Comparison of ENCODE assay signal across 1 cellular context in the genomic region with DNA sequence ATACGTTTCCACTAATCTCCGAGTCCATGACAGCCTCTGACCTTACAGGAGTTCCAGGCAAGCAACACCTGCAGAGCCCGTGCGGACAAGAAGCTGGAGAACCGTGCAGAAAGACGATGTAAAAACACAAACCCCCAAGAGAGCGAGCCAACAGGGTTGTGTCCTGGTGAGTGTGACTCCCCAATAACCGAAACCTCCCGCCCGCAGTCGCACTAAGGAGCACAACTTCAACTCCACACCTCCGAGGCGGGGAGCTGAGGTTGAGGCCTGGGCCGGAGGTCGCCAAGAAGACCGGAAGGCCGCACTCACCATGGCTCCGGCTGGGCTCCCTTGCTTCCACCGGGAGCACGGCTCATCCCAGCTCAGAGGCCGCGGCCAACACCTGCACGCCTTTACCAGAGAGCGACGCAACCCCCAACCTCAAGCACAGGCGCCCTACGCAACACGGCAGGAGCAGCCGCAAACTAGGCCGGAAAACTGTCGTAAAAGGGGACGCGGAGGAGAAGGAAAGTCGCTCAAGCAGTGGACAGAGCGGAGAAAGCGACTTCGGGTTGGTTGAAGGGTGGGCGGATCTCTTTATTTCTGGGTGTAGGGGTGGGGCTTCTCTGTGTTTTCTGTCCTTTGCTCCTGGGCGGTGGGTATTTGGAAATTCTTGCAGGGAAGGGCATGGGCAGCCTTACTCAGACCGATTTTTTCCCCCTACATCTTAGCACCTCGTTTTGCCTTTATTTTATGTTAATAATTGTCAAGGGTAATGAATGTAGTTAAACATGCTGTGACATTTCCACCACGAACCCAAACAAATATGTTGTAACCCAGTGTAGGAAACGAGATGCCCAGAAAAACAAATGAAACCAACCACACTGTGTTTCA.
TF ChIP-seq lines count a peak whose summit lies in the region.

A gene (minus strand): TSS at position 446 of the 873 bp plus-strand sequence. CDS start 134 bp downstream, at position 312.

TF ChIP-seq in HepG2, 621 proteins besides CTCF, POLR2A, EP300 and RAD21 (continued from another document and continues in another):
- TF ChIP-seq, protein P1, sequence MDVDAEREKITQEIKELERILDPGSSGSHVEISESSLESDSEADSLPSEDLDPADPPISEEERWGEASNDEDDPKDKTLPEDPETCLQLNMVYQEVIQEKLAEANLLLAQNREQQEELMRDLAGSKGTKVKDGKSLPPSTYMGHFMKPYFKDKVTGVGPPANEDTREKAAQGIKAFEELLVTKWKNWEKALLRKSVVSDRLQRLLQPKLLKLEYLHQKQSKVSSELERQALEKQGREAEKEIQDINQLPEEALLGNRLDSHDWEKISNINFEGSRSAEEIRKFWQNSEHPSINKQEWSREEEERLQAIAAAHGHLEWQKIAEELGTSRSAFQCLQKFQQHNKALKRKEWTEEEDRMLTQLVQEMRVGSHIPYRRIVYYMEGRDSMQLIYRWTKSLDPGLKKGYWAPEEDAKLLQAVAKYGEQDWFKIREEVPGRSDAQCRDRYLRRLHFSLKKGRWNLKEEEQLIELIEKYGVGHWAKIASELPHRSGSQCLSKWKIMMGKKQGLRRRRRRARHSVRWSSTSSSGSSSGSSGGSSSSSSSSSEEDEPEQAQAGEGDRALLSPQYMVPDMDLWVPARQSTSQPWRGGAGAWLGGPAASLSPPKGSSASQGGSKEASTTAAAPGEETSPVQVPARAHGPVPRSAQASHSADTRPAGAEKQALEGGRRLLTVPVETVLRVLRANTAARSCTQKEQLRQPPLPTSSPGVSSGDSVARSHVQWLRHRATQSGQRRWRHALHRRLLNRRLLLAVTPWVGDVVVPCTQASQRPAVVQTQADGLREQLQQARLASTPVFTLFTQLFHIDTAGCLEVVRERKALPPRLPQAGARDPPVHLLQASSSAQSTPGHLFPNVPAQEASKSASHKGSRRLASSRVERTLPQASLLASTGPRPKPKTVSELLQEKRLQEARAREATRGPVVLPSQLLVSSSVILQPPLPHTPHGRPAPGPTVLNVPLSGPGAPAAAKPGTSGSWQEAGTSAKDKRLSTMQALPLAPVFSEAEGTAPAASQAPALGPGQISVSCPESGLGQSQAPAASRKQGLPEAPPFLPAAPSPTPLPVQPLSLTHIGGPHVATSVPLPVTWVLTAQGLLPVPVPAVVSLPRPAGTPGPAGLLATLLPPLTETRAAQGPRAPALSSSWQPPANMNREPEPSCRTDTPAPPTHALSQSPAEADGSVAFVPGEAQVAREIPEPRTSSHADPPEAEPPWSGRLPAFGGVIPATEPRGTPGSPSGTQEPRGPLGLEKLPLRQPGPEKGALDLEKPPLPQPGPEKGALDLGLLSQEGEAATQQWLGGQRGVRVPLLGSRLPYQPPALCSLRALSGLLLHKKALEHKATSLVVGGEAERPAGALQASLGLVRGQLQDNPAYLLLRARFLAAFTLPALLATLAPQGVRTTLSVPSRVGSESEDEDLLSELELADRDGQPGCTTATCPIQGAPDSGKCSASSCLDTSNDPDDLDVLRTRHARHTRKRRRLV (CRISPR knock-in tag; IDR thresholded peaks at IDR 0.05), result peak; percentile 86; the same call in 1 of the 2 replicates
- TF ChIP-seq PTBP1 (IDR thresholded peaks at IDR 0.05; ENCODE audit: low read depth, low read length, poor library complexity, severe bottlenecking) (no peak), ZFP37 (CRISPR knock-in tag; IDR thresholded peaks at IDR 0.05; ENCODE audit: borderline replicate concordance) (no peak), POGZ (CRISPR knock-in tag; IDR thresholded peaks at IDR 0.05) (peak; percentile 96), ZNF335 (CRISPR knock-in tag; IDR thresholded peaks at IDR 0.05) (no peak), RBFOX2 (IDR thresholded peaks at IDR 0.05; ENCODE audit: low read depth, low read length) (peak; percentile 89), KDM5A (IDR thresholded peaks at IDR 0.05; ENCODE audit: borderline replicate concordance, low read length) (peak; percentile 82; the same call in 1 of the 2 replicates), HIVEP1 (CRISPR knock-in tag; IDR thresholded peaks at IDR 0.05) (0 out of 2 replicates have a peak, but pooled peaks have one; percentile 61), MED13 (CRISPR knock-in tag; IDR thresholded peaks at IDR 0.05) (0 out of 2 replicates have a peak, but pooled peaks have one; percentile 50), THAP11 (CRISPR knock-in tag; IDR thresholded peaks at IDR 0.05) (peak; percentile 96), ZNF782 (CRISPR knock-in tag; IDR thresholded peaks at IDR 0.05; ENCODE audit: borderline replicate concordance) (peak; percentile 90; the same call in 1 of the 2 replicates), ZNF7 (CRISPR knock-in tag; IDR thresholded peaks at IDR 0.05) (no peak), ZNF775 (CRISPR knock-in tag; IDR thresholded peaks at IDR 0.05; ENCODE audit: borderline replicate concordance) (0 out of 2 replicates have a peak, but pooled peaks have one; percentile 76), ZFP36L1 (CRISPR knock-in tag; IDR thresholded peaks at IDR 0.05) (peak; percentile 85; the same call in 1 of the 2 replicates), KMT2A (CRISPR knock-in tag; IDR thresholded peaks at IDR 0.05) (peak; percentile 92), ARNTL (CRISPR knock-in tag; IDR thresholded peaks at IDR 0.05) (0 out of 2 replicates have a peak, but pooled peaks have one; percentile 50), ELF3 (CRISPR knock-in tag; IDR thresholded peaks at IDR 0.05) (peak; percentile 84)
- TF ChIP-seq, protein P2, sequence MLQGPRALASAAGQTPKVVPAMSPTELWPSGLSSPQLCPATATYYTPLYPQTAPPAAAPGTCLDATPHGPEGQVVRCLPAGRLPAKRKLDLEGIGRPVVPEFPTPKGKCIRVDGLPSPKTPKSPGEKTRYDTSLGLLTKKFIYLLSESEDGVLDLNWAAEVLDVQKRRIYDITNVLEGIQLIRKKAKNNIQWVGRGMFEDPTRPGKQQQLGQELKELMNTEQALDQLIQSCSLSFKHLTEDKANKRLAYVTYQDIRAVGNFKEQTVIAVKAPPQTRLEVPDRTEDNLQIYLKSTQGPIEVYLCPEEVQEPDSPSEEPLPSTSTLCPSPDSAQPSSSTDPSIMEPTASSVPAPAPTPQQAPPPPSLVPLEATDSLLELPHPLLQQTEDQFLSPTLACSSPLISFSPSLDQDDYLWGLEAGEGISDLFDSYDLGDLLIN (CRISPR knock-in tag; IDR thresholded peaks at IDR 0.05; ENCODE audit: borderline replicate concordance), result peak; percentile 74; the same call in 1 of the 2 replicates
- TF ChIP-seq, protein P3, sequence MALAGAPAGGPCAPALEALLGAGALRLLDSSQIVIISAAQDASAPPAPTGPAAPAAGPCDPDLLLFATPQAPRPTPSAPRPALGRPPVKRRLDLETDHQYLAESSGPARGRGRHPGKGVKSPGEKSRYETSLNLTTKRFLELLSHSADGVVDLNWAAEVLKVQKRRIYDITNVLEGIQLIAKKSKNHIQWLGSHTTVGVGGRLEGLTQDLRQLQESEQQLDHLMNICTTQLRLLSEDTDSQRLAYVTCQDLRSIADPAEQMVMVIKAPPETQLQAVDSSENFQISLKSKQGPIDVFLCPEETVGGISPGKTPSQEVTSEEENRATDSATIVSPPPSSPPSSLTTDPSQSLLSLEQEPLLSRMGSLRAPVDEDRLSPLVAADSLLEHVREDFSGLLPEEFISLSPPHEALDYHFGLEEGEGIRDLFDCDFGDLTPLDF (CRISPR knock-in tag; IDR thresholded peaks at IDR 0.05), result peak; percentile 29; the same call in 1 of the 2 replicates
- TF ChIP-seq, protein P4, sequence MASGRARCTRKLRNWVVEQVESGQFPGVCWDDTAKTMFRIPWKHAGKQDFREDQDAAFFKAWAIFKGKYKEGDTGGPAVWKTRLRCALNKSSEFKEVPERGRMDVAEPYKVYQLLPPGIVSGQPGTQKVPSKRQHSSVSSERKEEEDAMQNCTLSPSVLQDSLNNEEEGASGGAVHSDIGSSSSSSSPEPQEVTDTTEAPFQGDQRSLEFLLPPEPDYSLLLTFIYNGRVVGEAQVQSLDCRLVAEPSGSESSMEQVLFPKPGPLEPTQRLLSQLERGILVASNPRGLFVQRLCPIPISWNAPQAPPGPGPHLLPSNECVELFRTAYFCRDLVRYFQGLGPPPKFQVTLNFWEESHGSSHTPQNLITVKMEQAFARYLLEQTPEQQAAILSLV (CRISPR knock-in tag; IDR thresholded peaks at IDR 0.05; ENCODE audit: borderline replicate concordance), result peak; percentile 90; the same call in 1 of the 2 replicates
- TF ChIP-seq, protein P5, sequence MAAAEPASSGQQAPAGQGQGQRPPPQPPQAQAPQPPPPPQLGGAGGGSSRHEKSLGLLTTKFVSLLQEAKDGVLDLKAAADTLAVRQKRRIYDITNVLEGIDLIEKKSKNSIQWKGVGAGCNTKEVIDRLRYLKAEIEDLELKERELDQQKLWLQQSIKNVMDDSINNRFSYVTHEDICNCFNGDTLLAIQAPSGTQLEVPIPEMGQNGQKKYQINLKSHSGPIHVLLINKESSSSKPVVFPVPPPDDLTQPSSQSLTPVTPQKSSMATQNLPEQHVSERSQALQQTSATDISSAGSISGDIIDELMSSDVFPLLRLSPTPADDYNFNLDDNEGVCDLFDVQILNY (CRISPR knock-in tag; conservative IDR thresholded peaks at IDR 0.05), result peak; percentile 44; the same call in 1 of the 2 replicates
- TF ChIP-seq, protein P6, sequence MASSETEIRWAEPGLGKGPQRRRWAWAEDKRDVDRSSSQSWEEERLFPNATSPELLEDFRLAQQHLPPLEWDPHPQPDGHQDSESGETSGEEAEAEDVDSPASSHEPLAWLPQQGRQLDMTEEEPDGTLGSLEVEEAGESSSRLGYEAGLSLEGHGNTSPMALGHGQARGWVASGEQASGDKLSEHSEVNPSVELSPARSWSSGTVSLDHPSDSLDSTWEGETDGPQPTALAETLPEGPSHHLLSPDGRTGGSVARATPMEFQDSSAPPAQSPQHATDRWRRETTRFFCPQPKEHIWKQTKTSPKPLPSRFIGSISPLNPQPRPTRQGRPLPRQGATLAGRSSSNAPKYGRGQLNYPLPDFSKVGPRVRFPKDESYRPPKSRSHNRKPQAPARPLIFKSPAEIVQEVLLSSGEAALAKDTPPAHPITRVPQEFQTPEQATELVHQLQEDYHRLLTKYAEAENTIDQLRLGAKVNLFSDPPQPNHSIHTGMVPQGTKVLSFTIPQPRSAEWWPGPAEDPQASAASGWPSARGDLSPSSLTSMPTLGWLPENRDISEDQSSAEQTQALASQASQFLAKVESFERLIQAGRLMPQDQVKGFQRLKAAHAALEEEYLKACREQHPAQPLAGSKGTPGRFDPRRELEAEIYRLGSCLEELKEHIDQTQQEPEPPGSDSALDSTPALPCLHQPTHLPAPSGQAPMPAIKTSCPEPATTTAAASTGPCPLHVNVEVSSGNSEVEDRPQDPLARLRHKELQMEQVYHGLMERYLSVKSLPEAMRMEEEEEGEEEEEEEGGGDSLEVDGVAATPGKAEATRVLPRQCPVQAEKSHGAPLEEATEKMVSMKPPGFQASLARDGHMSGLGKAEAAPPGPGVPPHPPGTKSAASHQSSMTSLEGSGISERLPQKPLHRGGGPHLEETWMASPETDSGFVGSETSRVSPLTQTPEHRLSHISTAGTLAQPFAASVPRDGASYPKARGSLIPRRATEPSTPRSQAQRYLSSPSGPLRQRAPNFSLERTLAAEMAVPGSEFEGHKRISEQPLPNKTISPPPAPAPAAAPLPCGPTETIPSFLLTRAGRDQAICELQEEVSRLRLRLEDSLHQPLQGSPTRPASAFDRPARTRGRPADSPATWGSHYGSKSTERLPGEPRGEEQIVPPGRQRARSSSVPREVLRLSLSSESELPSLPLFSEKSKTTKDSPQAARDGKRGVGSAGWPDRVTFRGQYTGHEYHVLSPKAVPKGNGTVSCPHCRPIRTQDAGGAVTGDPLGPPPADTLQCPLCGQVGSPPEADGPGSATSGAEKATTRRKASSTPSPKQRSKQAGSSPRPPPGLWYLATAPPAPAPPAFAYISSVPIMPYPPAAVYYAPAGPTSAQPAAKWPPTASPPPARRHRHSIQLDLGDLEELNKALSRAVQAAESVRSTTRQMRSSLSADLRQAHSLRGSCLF (CRISPR knock-in tag; IDR thresholded peaks at IDR 0.05; ENCODE audit: borderline replicate concordance), result no peak
- TF ChIP-seq, protein P7, sequence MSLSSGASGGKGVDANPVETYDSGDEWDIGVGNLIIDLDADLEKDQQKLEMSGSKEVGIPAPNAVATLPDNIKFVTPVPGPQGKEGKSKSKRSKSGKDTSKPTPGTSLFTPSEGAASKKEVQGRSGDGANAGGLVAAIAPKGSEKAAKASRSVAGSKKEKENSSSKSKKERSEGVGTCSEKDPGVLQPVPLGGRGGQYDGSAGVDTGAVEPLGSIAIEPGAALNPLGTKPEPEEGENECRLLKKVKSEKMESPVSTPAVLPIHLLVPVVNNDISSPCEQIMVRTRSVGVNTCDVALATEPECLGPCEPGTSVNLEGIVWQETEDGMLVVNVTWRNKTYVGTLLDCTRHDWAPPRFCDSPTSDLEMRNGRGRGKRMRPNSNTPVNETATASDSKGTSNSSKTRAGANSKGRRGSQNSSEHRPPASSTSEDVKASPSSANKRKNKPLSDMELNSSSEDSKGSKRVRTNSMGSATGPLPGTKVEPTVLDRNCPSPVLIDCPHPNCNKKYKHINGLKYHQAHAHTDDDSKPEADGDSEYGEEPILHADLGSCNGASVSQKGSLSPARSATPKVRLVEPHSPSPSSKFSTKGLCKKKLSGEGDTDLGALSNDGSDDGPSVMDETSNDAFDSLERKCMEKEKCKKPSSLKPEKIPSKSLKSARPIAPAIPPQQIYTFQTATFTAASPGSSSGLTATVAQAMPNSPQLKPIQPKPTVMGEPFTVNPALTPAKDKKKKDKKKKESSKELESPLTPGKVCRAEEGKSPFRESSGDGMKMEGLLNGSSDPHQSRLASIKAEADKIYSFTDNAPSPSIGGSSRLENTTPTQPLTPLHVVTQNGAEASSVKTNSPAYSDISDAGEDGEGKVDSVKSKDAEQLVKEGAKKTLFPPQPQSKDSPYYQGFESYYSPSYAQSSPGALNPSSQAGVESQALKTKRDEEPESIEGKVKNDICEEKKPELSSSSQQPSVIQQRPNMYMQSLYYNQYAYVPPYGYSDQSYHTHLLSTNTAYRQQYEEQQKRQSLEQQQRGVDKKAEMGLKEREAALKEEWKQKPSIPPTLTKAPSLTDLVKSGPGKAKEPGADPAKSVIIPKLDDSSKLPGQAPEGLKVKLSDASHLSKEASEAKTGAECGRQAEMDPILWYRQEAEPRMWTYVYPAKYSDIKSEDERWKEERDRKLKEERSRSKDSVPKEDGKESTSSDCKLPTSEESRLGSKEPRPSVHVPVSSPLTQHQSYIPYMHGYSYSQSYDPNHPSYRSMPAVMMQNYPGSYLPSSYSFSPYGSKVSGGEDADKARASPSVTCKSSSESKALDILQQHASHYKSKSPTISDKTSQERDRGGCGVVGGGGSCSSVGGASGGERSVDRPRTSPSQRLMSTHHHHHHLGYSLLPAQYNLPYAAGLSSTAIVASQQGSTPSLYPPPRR (CRISPR knock-in tag; IDR thresholded peaks at IDR 0.05; ENCODE audit: borderline replicate concordance), result peak; percentile 77
- TF ChIP-seq, protein P8, sequence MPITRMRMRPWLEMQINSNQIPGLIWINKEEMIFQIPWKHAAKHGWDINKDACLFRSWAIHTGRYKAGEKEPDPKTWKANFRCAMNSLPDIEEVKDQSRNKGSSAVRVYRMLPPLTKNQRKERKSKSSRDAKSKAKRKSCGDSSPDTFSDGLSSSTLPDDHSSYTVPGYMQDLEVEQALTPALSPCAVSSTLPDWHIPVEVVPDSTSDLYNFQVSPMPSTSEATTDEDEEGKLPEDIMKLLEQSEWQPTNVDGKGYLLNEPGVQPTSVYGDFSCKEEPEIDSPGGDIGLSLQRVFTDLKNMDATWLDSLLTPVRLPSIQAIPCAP (CRISPR knock-in tag; IDR thresholded peaks at IDR 0.05; ENCODE audit: low read depth), result 0 out of 2 replicates have a peak, but pooled peaks have one; percentile 31
- TF ChIP-seq, protein P9, sequence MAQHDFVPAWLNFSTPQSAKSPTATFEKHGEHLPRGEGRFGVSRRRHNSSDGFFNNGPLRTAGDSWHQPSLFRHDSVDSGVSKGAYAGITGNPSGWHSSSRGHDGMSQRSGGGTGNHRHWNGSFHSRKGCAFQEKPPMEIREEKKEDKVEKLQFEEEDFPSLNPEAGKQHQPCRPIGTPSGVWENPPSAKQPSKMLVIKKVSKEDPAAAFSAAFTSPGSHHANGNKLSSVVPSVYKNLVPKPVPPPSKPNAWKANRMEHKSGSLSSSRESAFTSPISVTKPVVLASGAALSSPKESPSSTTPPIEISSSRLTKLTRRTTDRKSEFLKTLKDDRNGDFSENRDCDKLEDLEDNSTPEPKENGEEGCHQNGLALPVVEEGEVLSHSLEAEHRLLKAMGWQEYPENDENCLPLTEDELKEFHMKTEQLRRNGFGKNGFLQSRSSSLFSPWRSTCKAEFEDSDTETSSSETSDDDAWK (CRISPR knock-in tag; IDR thresholded peaks at IDR 0.05), result no peak
